31 cellular contexts compared by ENCODE assay signal in the genomic region with DNA sequence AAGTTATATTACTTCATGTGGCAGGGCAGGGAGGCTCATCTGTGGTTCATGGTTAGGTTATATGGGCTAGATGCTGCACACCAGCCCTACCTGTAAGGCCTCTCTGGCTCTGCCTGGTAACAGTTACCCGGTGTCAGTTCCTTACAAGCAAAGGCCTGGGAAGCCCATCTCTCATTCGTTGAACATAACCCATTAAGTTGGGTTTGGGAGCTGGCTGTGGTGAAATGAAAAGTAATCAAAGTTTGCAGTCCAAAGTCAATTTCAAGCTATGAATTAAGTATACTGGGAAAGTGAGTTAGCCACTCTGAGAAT.
"Had no signal": no experiment of that assay in that cellular context is flagged by ENCODE, and none has a peak within 500 bp of the region (broad histone marks: within the 10 kb centered on the region; RNA-seq: fewer than 3 reads in every experiment).

No MANE protein-coding gene starts in this region.

- H3K27me3 ChIP-seq: brain microvascular endothelial cell, cardiac muscle cell, SJCRH30 had no signal

- H3K36me3 ChIP-seq: brain microvascular endothelial cell, cardiac muscle cell, SJCRH30, WERI-Rb-1 had no signal

- H3K36me3 Mint-ChIP-seq: activated naive CD8-positive, alpha-beta T cell treated with anti-CD3 and anti-CD28 coated beads for 36 hours had no signal

- H3K4me3 Mint-ChIP-seq: activated CD4-positive, alpha-beta T cell treated with anti-CD3 and anti-CD28 coated beads, Interleukin-2, amount 10 ng/mL, durations not matched to agents 24 days and 14 days; activated CD8-positive, alpha-beta T cell treated with anti-CD3 and anti-CD28 coated beads for 36 hours; activated naive CD8-positive, alpha-beta T cell treated with anti-CD3 and anti-CD28 coated beads for 36 hours; activated T-cell treated with anti-CD3 and anti-CD28 coated beads, Interleukin-2, amount 50 U/mL, for 72 hours; activated T-helper 17 cell treated with anti-CD3 and anti-CD28 coated beads, Interleukin-2, amount 50 U/mL, for 72 hours; central memory CD8-positive, alpha-beta T cell had no signal

- H3K4me1 Mint-ChIP-seq: activated CD4-positive, alpha-beta T cell treated with anti-CD3 and anti-CD28 coated beads, Interleukin-2, amount 10 ng/mL, durations not matched to agents 24 days and 14 days; activated naive CD8-positive, alpha-beta T cell treated with anti-CD3 and anti-CD28 coated beads for 36 hours; activated T-helper 17 cell treated with anti-CD3 and anti-CD28 coated beads, Interleukin-2, amount 50 U/mL, for 72 hours; central memory CD8-positive, alpha-beta T cell had no signal

- DNase-seq: activated CD4-positive, alpha-beta T cell treated with anti-CD3 and anti-CD28 coated beads, Interleukin-2, amount 10 ng/mL, durations not matched to agents 24 days and 14 days; activated CD4-positive, alpha-beta T cell treated with anti-CD3 and anti-CD28 coated beads, Interleukin-2, amount 50 U/mL, for 4 hours; activated CD8-positive, alpha-beta T cell treated with anti-CD3 and anti-CD28 coated beads for 36 hours; activated effector memory CD4-positive, alpha-beta T cell treated with anti-CD3 and anti-CD28 coated beads, Interleukin-2, amount 50 U/mL, for 16 hours; activated naive CD4-positive, alpha-beta T cell; activated naive CD4-positive, alpha-beta T cell treated with anti-CD3 and anti-CD28 coated beads, Interleukin-2, amount 50 U/mL, for 16 hours; activated naive CD8-positive, alpha-beta T cell treated with anti-CD3 and anti-CD28 coated beads for 36 hours; activated T-cell treated with anti-CD3 and anti-CD28 coated beads, Interleukin-2, amount 50 U/mL, for 1 hour; activated T-cell treated with anti-CD3 and anti-CD28 coated beads, Interleukin-2, amount 50 U/mL, for 72 hours; amniotic stem cell; aorta; brain microvascular endothelial cell; MM.1S; MV-4-11; NCI-H1092; NCI-H1436 treated with DMSO at 0.1 percent for 48 hours; NCI-H1694 treated with DMSO at 0.1 percent for 48 hours; NCI-H2029; NCI-H2171 treated with DMSO at 0.1 percent for 48 hours; NCI-H226; NCI-H446 treated with DMSO at 0.1 percent for 48 hours; NCI-H524; NCI-H69; Right ventricle myocardium superior; SJCRH30; T1000; WERI-Rb-1 had no signal

- H3K9me3 ChIP-seq: SJCRH30 had no signal

- ATAC-seq: activated CD8-positive, alpha-beta T cell treated with anti-CD3 and anti-CD28 coated beads for 36 hours; activated T-cell treated with anti-CD3 and anti-CD28 coated beads, Interleukin-2, amount 50 U/mL, for 72 hours; activated T-helper 17 cell treated with anti-CD3 and anti-CD28 coated beads, Interleukin-2, amount 50 U/mL, for 72 hours had no signal

- H3K27ac ChIP-seq: brain microvascular endothelial cell, cardiac muscle cell, SJCRH30, SK-N-MC, WERI-Rb-1 had no signal

- H3K27ac Mint-ChIP-seq: activated CD4-positive, alpha-beta T cell treated with anti-CD3 and anti-CD28 coated beads, Interleukin-2, amount 10 ng/mL, durations not matched to agents 24 days and 14 days; activated CD8-positive, alpha-beta T cell treated with anti-CD3 and anti-CD28 coated beads for 36 hours; activated naive CD8-positive, alpha-beta T cell treated with anti-CD3 and anti-CD28 coated beads for 36 hours; activated T-cell treated with anti-CD3 and anti-CD28 coated beads, Interleukin-2, amount 50 U/mL, for 72 hours; activated T-helper 17 cell treated with anti-CD3 and anti-CD28 coated beads, Interleukin-2, amount 50 U/mL, for 72 hours had no signal

- H3K4me1 ChIP-seq: SJCRH30 had no signal

- H3K9me3 Mint-ChIP-seq: activated CD4-positive, alpha-beta T cell treated with anti-CD3 and anti-CD28 coated beads, Interleukin-2, amount 10 ng/mL, durations not matched to agents 24 days and 14 days; activated CD8-positive, alpha-beta T cell treated with anti-CD3 and anti-CD28 coated beads for 36 hours; activated naive CD8-positive, alpha-beta T cell treated with anti-CD3 and anti-CD28 coated beads for 36 hours; activated T-cell treated with anti-CD3 and anti-CD28 coated beads, Interleukin-2, amount 50 U/mL, for 72 hours; activated T-helper 17 cell treated with anti-CD3 and anti-CD28 coated beads, Interleukin-2, amount 50 U/mL, for 72 hours; central memory CD8-positive, alpha-beta T cell had no signal

- H3K4me3 ChIP-seq: cardiac muscle cell, SJCRH30, SK-N-MC had no signal
